ENCODE assay signal across 23 cellular contexts in the genomic region with DNA sequence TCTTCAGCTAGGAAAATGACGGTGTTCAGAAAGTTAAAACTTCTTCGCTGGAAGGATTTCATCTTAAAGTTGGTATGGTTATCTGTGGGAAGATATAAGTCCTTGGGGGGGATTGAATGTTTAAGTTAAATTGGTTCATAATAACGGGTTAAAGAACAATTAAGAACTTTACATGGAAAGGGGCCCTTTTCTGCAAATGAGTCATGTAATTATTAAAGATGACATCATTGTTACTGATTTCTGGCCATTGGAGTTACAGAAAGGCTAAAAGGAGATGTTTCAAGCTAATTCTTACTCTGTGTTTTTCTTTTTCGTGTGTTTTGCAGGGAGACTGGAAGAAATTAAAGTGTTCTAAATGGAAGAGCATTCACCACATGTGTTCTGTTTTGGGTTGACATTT. TPM values are rescaled to one million over a fixed set of nuclear protein-coding genes. Genes with fewer than 3 reads are reported as not detected.
DNase-seq lines count a peak whose midpoint lies in the region; ATAC-seq, FAIRE-seq and TF ChIP-seq lines count a peak whose summit lies in the region.
"Had no signal": no experiment of that assay in that cellular context is flagged by ENCODE, and none has a peak within 500 bp of the region (broad histone marks: within the 10 kb centered on the region; RNA-seq: fewer than 3 reads in every experiment).

No MANE protein-coding gene starts in this region.

- BruUV-seq in HepG2 (replicated peaks; lab: Mats Ljungman, UMichigan) (no TSS peak), GM12878 (replicated peaks; lab: Mats Ljungman, UMichigan) (no TSS peak)

- ATAC-seq in HepG2 = no peak
- no peak for ATAC-seq in right lobe of liver
- peak; percentile 26; the same call in 1 of the 3 replicates for ATAC-seq in GM12878
- ATAC-seq in HG02852 (IDR thresholded peaks at IDR 0.05; ENCODE audit: unreplicated experiment) = no peak

- intact Hi-C loops in HepG2 (cut with micrococcal nuclease; ENCODE audit: unreplicated experiment) = no loop called here
- intact Hi-C loops in right lobe of liver (cut with DNase I) = no loop called here
- intact Hi-C loops in GM12878 (cut with micrococcal nuclease; ENCODE audit: unreplicated experiment) = no loop called here

- H3K4me3 ChIP-seq in HepG2 (replicated peaks in 1 of 3; ENCODE audit: insufficient read depth in 1 of 3, low read depth in 2 of 3, low read length in 3 of 3) (no peak overlapping the region), right lobe of liver (no peak overlapping the region), GM12878 (no peak overlapping the region), fibroblast of mammary gland (ENCODE audit: control insufficient read depth, low read depth, low read length) (no peak overlapping the region)
- H3K4me3 ChIP-seq: BLaER1 treated with 17β-estradiol and CSF1 and Interleukin-3, amounts not matched to agents 10 nM and 100 nM; HAP-1 had no signal

- TF ChIP-seq POLR2A in HepG2 (IDR thresholded peaks at IDR 0.05; ENCODE audit: insufficient read depth in 1 of 2, low read depth in 2 of 2, low read length in 2 of 2) (no peak), right lobe of liver (IDR thresholded peaks at IDR 0.05) (no peak), GM12878 (IDR thresholded peaks at IDR 0.05; ENCODE audit: low read depth, low read length) (no peak)

- H4K20me1 ChIP-seq in HepG2 (ENCODE audit: insufficient read depth, low read length) = no peaks in the 10 kb centered on the region
- H4K20me1 ChIP-seq in GM12878 (ENCODE audit: control insufficient read depth, insufficient read depth) = no peaks in the 10 kb centered on the region
- H4K20me1 ChIP-seq: BLaER1 treated with 17β-estradiol and CSF1 and Interleukin-3, amounts not matched to agents 10 nM and 100 nM had no signal

- POLR2A ChIA-PET in HepG2 (lab: Yijun Ruan, JAX) = no interaction called here
- POLR2A ChIA-PET in GM12878 (lab: Charles Lee) = interaction anchor here (0.6 to 0.7 kb wide), 2 partner anchors 74 to 749 kb away, joined by 3 to 4 read pairs; a partner anchor contains a TSS

- H3K27me3 ChIP-seq in HepG2 (ENCODE audit: control insufficient read depth in 1 of 2, insufficient read depth in 2 of 2, low read length in 2 of 2) (peaks cover 0 to 39% of the 10 kb centered on the region in 2 experiments; a peak in 2 of 5 replicates), right lobe of liver (no peaks in the 10 kb centered on the region), GM12878 (replicated peaks in 1 of 2; ENCODE audit: control insufficient read depth in 2 of 2, insufficient read depth in 2 of 2, low read length in 1 of 2) (no peaks in the 10 kb centered on the region)
- H3K27me3 ChIP-seq: BE2C; BLaER1 treated with 17β-estradiol and CSF1 and Interleukin-3, amounts not matched to agents 10 nM and 100 nM had no signal

- TF ChIP-seq CTCF in HepG2 (CRISPR knock-in tag; IDR thresholded peaks at IDR 0.05) = no peak
- no peak for TF ChIP-seq CTCF in right lobe of liver (IDR thresholded peaks at IDR 0.05)
- no peak for TF ChIP-seq CTCF in GM12878 (IDR thresholded peaks at IDR 0.05 in 2 of 3, conservative IDR thresholded peaks at IDR 0.05 in 1 of 3; ENCODE audit: control insufficient read depth in 2 of 3, extremely low read depth in 1 of 3, insufficient read depth in 1 of 3, low read depth in 3 of 3, low read length in 3 of 3)
- no peak for TF ChIP-seq CTCF in fibroblast of mammary gland (conservative IDR thresholded peaks at IDR 0.05; ENCODE audit: control insufficient read depth, insufficient read depth, low read depth, low read length)

- DNase-seq in HepG2 (ENCODE audit: low spot score) (no peak), right lobe of liver (no peak), GM12878 (ENCODE audit: low read depth, low spot score) (no peak), fibroblast of mammary gland (ENCODE audit: low read depth) (peak; percentile 8), GM19240 (ENCODE audit: insufficient read length, low spot score) (no peak)
- DNase-seq: ACHN; AML-193; BE2C; CD4-positive, alpha-beta T cell; CD8-positive, alpha-beta memory T cell; DMS 273 treated with DMSO at 0.1 percent for 48 hours; DMS79; EL; GDM1; GOT3 had no signal

- SMC1A ChIA-PET in GM12878 (lab: Charles Lee; ENCODE audit: uncharacterized antibody, unreplicated experiment) = interaction anchor here (0.7 to 1.9 kb wide), 5 partner anchors 10 to 40 kb away, joined by 3 to 7 read pairs (median 5); no protein-coding TSS in a partner anchor

- RAD21 ChIA-PET in GM12878 (lab: Charles Lee; ENCODE audit: unreplicated experiment) = interaction anchor here (0.7 kb wide), 1 partner anchor 118 kb away, joined by 3 read pairs; no protein-coding TSS in a partner anchor

- H3K9ac ChIP-seq in HepG2 (ENCODE audit: insufficient read depth, low read depth, low read length) (no peak overlapping the region), GM12878 (ENCODE audit: control insufficient read depth, insufficient read depth, low read length) (no peak overlapping the region)
- H3K9ac ChIP-seq: BLaER1 treated with 17β-estradiol and CSF1 and Interleukin-3, amounts not matched to agents 10 nM and 100 nM had no signal

- FAIRE-seq in HepG2 (lab: Jason Lieb, UNC) = no peak
- no peak for FAIRE-seq in GM12878 (lab: Jason Lieb, UNC)
- FAIRE-seq: A204.1, D721Med, GM12891, H54 had no signal

- TF ChIP-seq RAD21 in HepG2 (CRISPR knock-in tag; IDR thresholded peaks at IDR 0.05) = no peak
- no peak for TF ChIP-seq RAD21 in GM12878 (IDR thresholded peaks at IDR 0.05; ENCODE audit: insufficient read depth, low read depth, low read length)

- 11% methylated on average over 4 of the region's 4 CpGs for WGBS in HepG2 (ENCODE audit: low lambda C conversion rate)
- 59% methylated on average over 4 of the region's 4 CpGs for WGBS in right lobe of liver (ENCODE audit: insufficient coverage, low coverage, low lambda C conversion rate, missing lambda C conversion rate)
- 47% methylated on average over 4 of the region's 4 CpGs for WGBS in GM12878 (ENCODE audit: insufficient coverage, insufficient replicate concordance, low lambda C conversion rate, missing lambda C conversion rate)

- CTCF ChIA-PET in HepG2 (lab: Yijun Ruan, JAX; ENCODE audit: low intra/inter-chr PET ratio, low total read pairs) = no interaction called here
- CTCF ChIA-PET in GM12878 (lab: Yijun Ruan, JAX) = interaction anchor here (0.9 to 1.7 kb wide), 3 partner anchors 9 to 140 kb away, joined by 3 to 7 read pairs (median 5); no protein-coding TSS in a partner anchor

- in situ Hi-C loops in HepG2 (cut with HindIII; ENCODE audit: extremely low pct_ligation_motif_present, low pct_unique_long_range_greater_than_20kb) (no loop called here), GM12878 (cut with MboI) (no loop called here)

- H3K9me3 ChIP-seq in HepG2 (ENCODE audit: low read length) (peaks cover 11% of the 10 kb centered on the region; the same call in 1 of the 2 replicates), right lobe of liver (no peaks in the 10 kb centered on the region), GM12878 (replicated peaks; ENCODE audit: control insufficient read depth, insufficient read depth, low read length) (peaks cover 3% of the 10 kb centered on the region; the same call in 2 of the 3 replicates)
- H3K9me3 ChIP-seq: BE2C, HAP-1 had no signal

- no peak overlapping the region for H3K4me2 ChIP-seq in HepG2 (ENCODE audit: low read depth, low read length)
- H3K4me2 ChIP-seq in GM12878 (ENCODE audit: control insufficient read depth, insufficient read depth) = no peak overlapping the region
- H3K4me2 ChIP-seq: BLaER1 treated with 17β-estradiol and CSF1 and Interleukin-3, amounts not matched to agents 10 nM and 100 nM had no signal

- no peak overlapping the region for H2AFZ ChIP-seq in HepG2 (ENCODE audit: low read length)
- H2AFZ ChIP-seq in GM12878 (ENCODE audit: control insufficient read depth, low read depth, low read length) = no peak overlapping the region

- H3K36me3 ChIP-seq in HepG2 (replicated peaks in 1 of 2; ENCODE audit: control insufficient read depth in 1 of 2, insufficient read depth in 2 of 2, low read length in 2 of 2) = no peaks in the 10 kb centered on the region
- H3K36me3 ChIP-seq in right lobe of liver = no peaks in the 10 kb centered on the region
- H3K36me3 ChIP-seq in GM12878 (ENCODE audit: control insufficient read depth in 2 of 2, insufficient read depth in 2 of 2, low read length in 1 of 2) = no peaks in the 10 kb centered on the region
- H3K36me3 ChIP-seq: BE2C; BLaER1 treated with 17β-estradiol and CSF1 and Interleukin-3, amounts not matched to agents 10 nM and 100 nM; HAP-1 had no signal

- H3K79me2 ChIP-seq in HepG2 (ENCODE audit: insufficient read depth, low read length) = no peaks in the 10 kb centered on the region
- no peaks in the 10 kb centered on the region for H3K79me2 ChIP-seq in GM12878 (ENCODE audit: control insufficient read depth, insufficient read depth, low read length)

- TF ChIP-seq EP300 in HepG2 (IDR thresholded peaks at IDR 0.05; ENCODE audit: low read depth in 2 of 2, low read length in 2 of 2) = no peak
- no peak for TF ChIP-seq EP300 in HepG2 (CRISPR knock-in tag; IDR thresholded peaks at IDR 0.05; ENCODE audit: borderline replicate concordance)
- no peak for TF ChIP-seq EP300 in GM12878 (IDR thresholded peaks at IDR 0.05; ENCODE audit: borderline replicate concordance in 1 of 2, control insufficient read depth in 1 of 2, low read depth in 2 of 2, low read length in 2 of 2)

- H3K4me1 ChIP-seq in HepG2 (ENCODE audit: insufficient read depth, low read length) = peaks cover 5% of the 10 kb centered on the region
- no peaks in the 10 kb centered on the region for H3K4me1 ChIP-seq in right lobe of liver
- peaks cover 6% of the 10 kb centered on the region; the same call in 1 of the 2 replicates for H3K4me1 ChIP-seq in GM12878 (ENCODE audit: control insufficient read depth, insufficient read depth, low read length)
- H3K4me1 ChIP-seq: HAP-1 had no signal

- H3K27ac ChIP-seq in HepG2 (ENCODE audit: extremely low read length, insufficient read depth, low read length) (no peak overlapping the region), right lobe of liver (no peak overlapping the region), GM12878 (ENCODE audit: control insufficient read depth, insufficient read depth) (no peak overlapping the region)
- H3K27ac ChIP-seq: 22Rv1; BLaER1 treated with 17β-estradiol and CSF1 and Interleukin-3, amounts not matched to agents 10 nM and 100 nM had no signal

RNA-seq across cellular contexts. Expression of a gene that starts 20.6 kb away (rescaled TPM):
- total RNA-seq in HepG2 (2016; rRNA removed; fragmentation: Illumina TruSeq; extraction: Trizol) = 0.41 and 0.60 TPM in 2 replicates
- 0.09 and 0.51 TPM in 2 replicates for total RNA-seq in HepG2 (2016; cell fraction: cytosol; rRNA removed; fragmentation: Illumina TruSeq; extraction: Trizol; ENCODE audit: low read depth)
- 0.37 and 0.52 TPM in 2 replicates for total RNA-seq in HepG2 (2016; cell fraction: insoluble cytoplasmic fraction; rRNA removed; fragmentation: Illumina TruSeq; extraction: Trizol)
- total RNA-seq in HepG2 (2016; cell fraction: membrane; rRNA removed; fragmentation: Illumina TruSeq; extraction: Trizol) = 0.72 and 0.80 TPM in 2 replicates
- total RNA-seq in HepG2 (2016; cell fraction: nucleus; rRNA removed; fragmentation: Illumina TruSeq; extraction: Trizol) = 0.38 and 0.56 TPM in 2 replicates
- polyA plus RNA-seq in HepG2 (2011; rRNA removed) = 1.5 and 2.3 TPM in 2 replicates
- polyA plus RNA-seq in HepG2 (2011; cell fraction: cytosol; rRNA removed) = 1.1 and 1.3 TPM in 2 replicates
- polyA plus RNA-seq in HepG2 (2011; cell fraction: nucleus; rRNA removed) = 1.8 and 2.5 TPM in 2 replicates
- polyA plus RNA-seq in HepG2 (2012) = 0.71 and 2.5 TPM in 2 replicates
- polyA plus RNA-seq in HepG2 (2016; cell fraction: cytosol; fragmentation: Illumina TruSeq; extraction: Trizol; ENCODE audit: low read depth) = 1.0 and 1.2 TPM in 2 replicates
- polyA plus RNA-seq in HepG2 (2016; cell fraction: insoluble cytoplasmic fraction; fragmentation: Illumina TruSeq; extraction: Trizol; ENCODE audit: low read depth) = 0.63 and 0.84 TPM in 2 replicates
- polyA plus RNA-seq in HepG2 (2016; cell fraction: membrane; fragmentation: Illumina TruSeq; extraction: Trizol; ENCODE audit: low read depth) = 0.83 and 1.0 TPM in 2 replicates
- polyA plus RNA-seq in HepG2 (2016; cell fraction: nucleus; fragmentation: Illumina TruSeq; extraction: Trizol; ENCODE audit: insufficient read depth, low read depth) = 0.75 and 1.2 TPM in 2 replicates
- 2.2 and 9.0 TPM in 2 replicates for polyA minus RNA-seq in HepG2 (2011; rRNA and poly(A)+ RNA removed; ENCODE audit: low replicate concordance)
- 0.40 and 0.44 TPM in 2 replicates for polyA minus RNA-seq in HepG2 (2011; cell fraction: cytosol; rRNA and poly(A)+ RNA removed)
- 0.64 and 1.4 TPM in 2 replicates for polyA minus RNA-seq in HepG2 (2011; cell fraction: nucleus; rRNA and poly(A)+ RNA removed)
- total RNA-seq in right lobe of liver = 1 to 10 TPM; 1.2 to 2.9 (median 2.1) TPM
- total RNA-seq in GM12878 (2013; cell fraction: nucleolus; rRNA removed) = 15.7 and 17.6 TPM in 2 replicates
- 6.1 and 6.7 TPM in 2 replicates for total RNA-seq in GM12878 (2014; rRNA removed)
- 4.5 and 5.3 TPM in 2 replicates for total RNA-seq in GM12878 (2014; rRNA removed; fragmentation: Illumina TruSeq; extraction: Trizol)
- 15.5 and 17.6 TPM in 2 replicates for total RNA-seq in GM12878 (2021)
- polyA plus RNA-seq in GM12878 (2011; ENCODE audit: low read depth) = 2.3 TPM
- polyA plus RNA-seq in GM12878 (2011; rRNA removed) = 0.42 and 1.1 TPM in 2 replicates
- polyA plus RNA-seq in GM12878 (2011; cell fraction: cytosol; rRNA removed) = 1.6 TPM in 2 replicates
- 3.0 and 3.3 TPM in 2 replicates for polyA plus RNA-seq in GM12878 (2011; cell fraction: nucleus; rRNA removed)
- polyA plus RNA-seq in GM12878 (2012) = 3.5 and 4.2 TPM in 2 replicates
- polyA plus RNA-seq in GM12878 (2014; fragmentation: Illumina TruSeq; extraction: Trizol) = 4.0 and 9.0 TPM in 2 replicates
- polyA plus RNA-seq in GM12878 (2014; fragmentation: Nextera tagmentation; extraction: Ambion mirVana) = 1 to 10 TPM in 1 of 2 experiments, under 1 TPM in 1; 0.71 to 1.3 TPM
- 8.5 and 11.7 TPM in 2 replicates for polyA plus RNA-seq in GM12878 (2014; rRNA removed)
- 1 to 10 TPM; 6.7 to 8.7 TPM for polyA plus RNA-seq in GM12878 (2016; fragmentation: Nextera tagmentation; extraction: Ambion mirVana)
- polyA minus RNA-seq in GM12878 (2011; rRNA and poly(A)+ RNA removed) = 1.1 and 1.6 TPM in 2 replicates
- 0.53 and 2.3 TPM in 2 replicates for polyA minus RNA-seq in GM12878 (2011; cell fraction: cytosol; rRNA and poly(A)+ RNA removed)
- polyA minus RNA-seq in GM12878 (2011; cell fraction: nucleus; rRNA and poly(A)+ RNA removed) = 0.36 and 1.7 TPM in 2 replicates
